ENCODE assay signal across 19 cellular contexts in the genomic region with DNA sequence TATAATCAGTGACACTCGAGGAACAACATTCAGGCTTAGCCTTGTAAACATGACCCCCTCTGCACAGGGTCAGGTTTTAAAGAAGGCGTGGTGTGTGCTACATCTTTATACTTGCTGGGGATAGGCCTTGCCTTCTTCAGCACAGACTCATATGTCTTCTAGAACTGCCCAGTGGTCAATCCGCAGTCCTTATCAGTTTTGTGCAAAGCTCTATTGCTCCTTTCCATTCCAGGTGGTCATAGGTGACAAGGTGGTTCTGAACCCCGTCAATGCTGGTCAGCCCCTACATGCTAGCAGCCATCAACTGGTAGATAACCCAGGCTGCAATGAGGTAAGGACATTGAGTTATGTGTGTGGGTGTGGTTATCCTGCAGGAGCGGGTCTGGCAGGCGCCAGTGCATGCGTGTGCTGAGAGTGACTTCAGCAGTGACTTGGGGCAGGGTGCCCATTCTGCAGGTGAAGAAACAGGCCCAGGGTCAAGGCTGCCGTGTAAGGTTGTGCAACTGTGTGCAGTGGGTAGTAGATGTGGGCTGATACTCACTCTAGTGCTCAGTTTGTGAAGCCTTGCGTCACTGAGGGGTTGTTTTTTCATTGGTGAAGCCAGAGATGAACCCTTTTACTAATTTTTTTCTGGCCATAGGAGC.
"Had no signal": no experiment of that assay in that cellular context is flagged by ENCODE, and none has a peak within 500 bp of the region (broad histone marks: within the 10 kb centered on the region; RNA-seq: fewer than 3 reads in every experiment).

No MANE protein-coding gene starts in this region.

- ATAC-seq: activated CD8-positive, alpha-beta T cell treated with anti-CD3 and anti-CD28 coated beads, Interleukin-2, amount 10 ng/mL, durations not matched to agents 7 days and 5 days; activated T-cell treated with anti-CD3 and anti-CD28 coated beads, Interleukin-2, amount 50 U/mL, for 4 hours; left lobe of liver; stimulated activated memory B cell treated with anti-CD40 and anti-IgM and Interleukin-4, amounts not matched to agents 10 μg/mL and 1 μg/mL and 100 μg/mL, for 72 hours had no signal

- H3K4me3 ChIP-seq: dorsolateral prefrontal cortex, lung, sigmoid colon, spleen had no signal

- H3K9me3 Mint-ChIP-seq: activated CD4-positive, alpha-beta T cell treated with anti-CD3 and anti-CD28 coated beads, Interleukin-2, amount 10 ng/mL, durations not matched to agents 24 days and 14 days; activated T-cell treated with anti-CD3 and anti-CD28 coated beads, Interleukin-2, amount 50 U/mL, for 4 hours; brain; natural killer cell; stimulated activated memory B cell treated with anti-CD40 and anti-IgM and Interleukin-4, amounts not matched to agents 10 μg/mL and 1 μg/mL and 100 μg/mL, for 72 hours had no signal

- FAIRE-seq: kidney had no signal

- H3K27ac Mint-ChIP-seq: activated CD4-positive, alpha-beta T cell treated with anti-CD3 and anti-CD28 coated beads, Interleukin-2, amount 10 ng/mL, durations not matched to agents 24 days and 14 days; activated CD8-positive, alpha-beta T cell treated with anti-CD3 and anti-CD28 coated beads, Interleukin-2, amount 10 ng/mL, durations not matched to agents 7 days and 5 days; brain; natural killer cell; stimulated activated memory B cell treated with anti-CD40 and anti-IgM and Interleukin-4, amounts not matched to agents 10 μg/mL and 1 μg/mL and 100 μg/mL, for 72 hours had no signal

- H3K27me3 ChIP-seq: dorsolateral prefrontal cortex, sigmoid colon, spleen had no signal

- H3K9me3 ChIP-seq: sigmoid colon, spleen had no signal

- H3K4me1 ChIP-seq: sigmoid colon, spleen had no signal

- H3K4me3 Mint-ChIP-seq: activated CD4-positive, alpha-beta T cell treated with anti-CD3 and anti-CD28 coated beads, Interleukin-2, amount 10 ng/mL, durations not matched to agents 24 days and 14 days; activated CD8-positive, alpha-beta T cell treated with anti-CD3 and anti-CD28 coated beads, Interleukin-2, amount 10 ng/mL, durations not matched to agents 7 days and 5 days; activated T-cell treated with anti-CD3 and anti-CD28 coated beads, Interleukin-2, amount 50 U/mL, for 4 hours; brain; natural killer cell; stimulated activated memory B cell treated with anti-CD40 and anti-IgM and Interleukin-4, amounts not matched to agents 10 μg/mL and 1 μg/mL and 100 μg/mL, for 72 hours had no signal

- H3K27ac ChIP-seq: dorsolateral prefrontal cortex, spleen had no signal

- H3K4me1 Mint-ChIP-seq: brain; stimulated activated memory B cell treated with anti-CD40 and anti-IgM and Interleukin-4, amounts not matched to agents 10 μg/mL and 1 μg/mL and 100 μg/mL, for 72 hours had no signal

- H3K27me3 Mint-ChIP-seq: activated CD4-positive, alpha-beta T cell treated with anti-CD3 and anti-CD28 coated beads, Interleukin-2, amount 10 ng/mL, durations not matched to agents 24 days and 14 days; brain; stimulated activated memory B cell treated with anti-CD40 and anti-IgM and Interleukin-4, amounts not matched to agents 10 μg/mL and 1 μg/mL and 100 μg/mL, for 72 hours had no signal

- DNase-seq: activated CD4-positive, alpha-beta T cell treated with anti-CD3 and anti-CD28 coated beads, Interleukin-2, amount 10 ng/mL, durations not matched to agents 24 days and 14 days; activated CD4-positive, CD25-positive, alpha-beta regulatory T cell; activated CD8-positive, alpha-beta T cell treated with anti-CD3 and anti-CD28 coated beads, Interleukin-2, amount 10 ng/mL, durations not matched to agents 7 days and 5 days; activated effector memory CD4-positive, alpha-beta T cell treated with Interleukin-2 at 50 U/mL for 16 hours; activated naive CD4-positive, alpha-beta T cell treated with anti-CD3 and anti-CD28 coated beads, Interleukin-2, amount 50 U/mL, for 16 hours; activated T-cell treated with anti-CD3 and anti-CD28 coated beads, Interleukin-2, amount 50 U/mL, for 4 hours; amygdala; central memory CD4-positive, alpha-beta T cell; dorsolateral prefrontal cortex; foreskin melanocyte; kidney; natural killer cell; sigmoid colon; spleen; stimulated activated CD4-positive, alpha-beta T cell treated with anti-CD3 and anti-CD28 coated beads, Interleukin-4, amount 100 ng/mL, for 4 hours had no signal

- H3K36me3 Mint-ChIP-seq: brain had no signal
